18 cellular contexts compared by ENCODE assay signal in the genomic region with DNA sequence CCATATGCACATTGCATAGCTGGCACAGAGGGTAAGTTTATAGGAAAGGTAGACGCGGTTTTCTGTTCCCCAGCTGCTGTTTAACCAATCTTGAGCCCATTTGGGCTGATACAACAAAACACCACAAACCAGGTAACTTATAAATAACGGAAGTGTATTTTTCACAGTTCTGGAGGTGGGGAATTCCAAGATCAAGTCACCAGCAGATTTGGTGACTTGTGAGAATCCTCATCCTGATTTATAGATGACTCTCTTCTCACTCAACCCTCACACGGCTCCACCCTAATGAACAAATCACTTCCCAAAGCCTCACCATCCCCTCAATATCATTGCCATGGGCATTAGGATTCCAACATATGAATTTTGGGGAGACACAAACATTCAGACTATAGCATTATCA.
DNase-seq lines count a peak whose midpoint lies in the region; ATAC-seq and TF ChIP-seq lines count a peak whose summit lies in the region.
"Had no signal": no experiment of that assay in that cellular context is flagged by ENCODE, and none has a peak within 500 bp of the region (broad histone marks: within the 10 kb centered on the region; RNA-seq: fewer than 3 reads in every experiment).

No MANE protein-coding gene starts in this region.

- H3K4ac ChIP-seq in neuronal stem cell (ENCODE audit: low read length) = no peak overlapping the region

- CTCF ChIA-PET in PC-9 (lab: Charles Lee) = no interaction called here

- H2BK5ac ChIP-seq in neuronal stem cell (ENCODE audit: low read length) = no peak overlapping the region

- H3K4me3 ChIP-seq in PC-9 = no peak overlapping the region
- H3K4me3 ChIP-seq in neuronal stem cell (ENCODE audit: low read length in 2 of 2) = no peak overlapping the region
- H3K4me3 ChIP-seq in psoas muscle = no peak overlapping the region
- H3K4me3 ChIP-seq: BLaER1, GM23248 had no signal

- no peaks in the 10 kb centered on the region for H3K9me2 ChIP-seq in PC-9 (ENCODE audit: insufficient read depth)

- H2BK120ac ChIP-seq in neuronal stem cell (ENCODE audit: low read depth, low read length) = no peak overlapping the region

- H3K27ac ChIP-seq in PC-9 = peak overlapping the region; percentile 71; the same call in 1 of the 2 replicates
- H3K27ac ChIP-seq in foreskin keratinocyte = peak overlapping the region; percentile 15
- no peak overlapping the region for H3K27ac ChIP-seq in neuronal stem cell (replicated peaks; ENCODE audit: low read length)
- no peak overlapping the region for H3K27ac ChIP-seq in psoas muscle
- H3K27ac ChIP-seq: 22Rv1, BLaER1, C4-2B, GM23248 had no signal

- H3K4me1 ChIP-seq in PC-9 (replicated peaks; ENCODE audit: insufficient read depth) (peaks cover 13% of the 10 kb centered on the region), foreskin keratinocyte (peaks cover 4% of the 10 kb centered on the region), neuronal stem cell (ENCODE audit: control insufficient read depth in 2 of 2, insufficient read depth in 1 of 2, low read depth in 1 of 2, low read length in 2 of 2) (no peaks in the 10 kb centered on the region), psoas muscle (no peaks in the 10 kb centered on the region)
- H3K4me1 ChIP-seq: BLaER1, Caco-2 had no signal

- H3K36me3 ChIP-seq in PC-9 (ENCODE audit: low read depth) = no peaks in the 10 kb centered on the region
- no peaks in the 10 kb centered on the region for H3K36me3 ChIP-seq in neuronal stem cell (replicated peaks in 1 of 2; ENCODE audit: control insufficient read depth in 2 of 2, insufficient read depth in 2 of 2, low read length in 2 of 2)
- H3K36me3 ChIP-seq in psoas muscle (ENCODE audit: insufficient read depth in 1 of 2, low read depth in 1 of 2) = no peaks in the 10 kb centered on the region
- H3K36me3 ChIP-seq: BLaER1 had no signal

- WGBS in neuronal stem cell (ENCODE audit: extremely low coverage in 2 of 2, insufficient read length in 2 of 2, insufficient replicate concordance in 1 of 2), 2 donors = no CpG with 5 or more reads among the region's 4 CpGs
- 75 to 88% (median 87%) methylated on average over 4 of the region's 4 CpGs for WGBS in psoas muscle, 3 donors

- ATAC-seq in foreskin keratinocyte (peak; percentile 57), psoas muscle (no peak), GM18498 (IDR thresholded peaks at IDR 0.05; ENCODE audit: unreplicated experiment) (no peak)
- ATAC-seq: CD8-positive, alpha-beta T cell; HCT116 had no signal

- H3K9ac ChIP-seq in neuronal stem cell (ENCODE audit: low read depth, low read length, poor library complexity) = no peak overlapping the region
- H3K9ac ChIP-seq: BLaER1, GM23248 had no signal

- H3K14ac ChIP-seq in neuronal stem cell (ENCODE audit: low read length) = no peak overlapping the region

- POLR2A ChIA-PET in PC-9 (lab: Charles Lee; ENCODE audit: unreplicated experiment) = no interaction called here

- H3K23ac ChIP-seq in neuronal stem cell (ENCODE audit: low read depth, low read length, poor library complexity) = no peak overlapping the region

- no peak for TF ChIP-seq CTCF in PC-9 (conservative IDR thresholded peaks at IDR 0.05)
- no peak for TF ChIP-seq CTCF in foreskin keratinocyte (conservative IDR thresholded peaks at IDR 0.05)
- TF ChIP-seq CTCF in psoas muscle (IDR thresholded peaks at IDR 0.05) = no peak

- H2BK12ac ChIP-seq in neuronal stem cell (ENCODE audit: low read length) = no peak overlapping the region

- intact Hi-C loops in PC-9 (cut with micrococcal nuclease; ENCODE audit: unreplicated experiment) (loop anchor here (10.0 kb wide), 1 partner anchor 689 kb away; no protein-coding TSS in a partner anchor), psoas muscle (cut with DNase I) (no loop called here)

- H3K9me3 ChIP-seq in PC-9 (ENCODE audit: insufficient read depth, low read depth) (peaks cover 2% of the 10 kb centered on the region; the same call in 1 of the 2 replicates), neuronal stem cell (replicated peaks in 1 of 2; ENCODE audit: control insufficient read depth in 2 of 2, insufficient read depth in 1 of 2, low read depth in 1 of 2, low read length in 2 of 2) (no peaks in the 10 kb centered on the region), psoas muscle (no peaks in the 10 kb centered on the region)
- H3K9me3 ChIP-seq: BLaER1, Caco-2 had no signal

- H2AK5ac ChIP-seq in neuronal stem cell (ENCODE audit: low read depth, low read length) = no peak overlapping the region

- H2AFZ ChIP-seq in PC-9 (no peak overlapping the region; the same call in 1 of the 2 replicates), neuronal stem cell (ENCODE audit: low read length) (peak overlapping the region; percentile 24)
- H2AFZ ChIP-seq: GM23248 had no signal

- no peak overlapping the region for H3K18ac ChIP-seq in neuronal stem cell (ENCODE audit: low read length)

- H2BK15ac ChIP-seq in neuronal stem cell (ENCODE audit: low read length) = no peak overlapping the region

- H3K4me2 ChIP-seq in PC-9 = no peak overlapping the region
- H3K4me2 ChIP-seq in neuronal stem cell (ENCODE audit: insufficient read depth, low read length, poor library complexity, severe bottlenecking) = no peak overlapping the region
- H3K4me2 ChIP-seq: BLaER1 had no signal

- H3K27me3 ChIP-seq in PC-9 (ENCODE audit: insufficient read depth, low read depth) = no peaks in the 10 kb centered on the region
- no peaks in the 10 kb centered on the region for H3K27me3 ChIP-seq in foreskin keratinocyte
- H3K27me3 ChIP-seq in neuronal stem cell (ENCODE audit: control insufficient read depth in 3 of 3, insufficient read depth in 3 of 3, low read depth in 1 of 3, low read length in 3 of 3) = no peaks in the 10 kb centered on the region
- no peaks in the 10 kb centered on the region for H3K27me3 ChIP-seq in psoas muscle (ENCODE audit: insufficient read depth in 3 of 3, low read length in 2 of 3)
- H3K27me3 ChIP-seq: BLaER1 had no signal

- H4K8ac ChIP-seq in neuronal stem cell (ENCODE audit: low read depth, low read length) = no peak overlapping the region

- H3K79me2 ChIP-seq in PC-9 (ENCODE audit: low read depth) = no peaks in the 10 kb centered on the region

- no peak overlapping the region for H4K91ac ChIP-seq in neuronal stem cell (ENCODE audit: low read depth, low read length, poor library complexity)

- H3F3A ChIP-seq in PC-9 (ENCODE audit: insufficient read depth, low read depth) = no peaks in the 10 kb centered on the region

- H4K20me1 ChIP-seq in PC-9 (ENCODE audit: insufficient read depth) = no peaks in the 10 kb centered on the region
- H4K20me1 ChIP-seq: BLaER1 had no signal

- DNase-seq in Daoy (ENCODE audit: low read depth) (peak; percentile 7), PC-9 (no peak), foreskin keratinocyte (peak in 1 of 2 donors; percentile 2), neuronal stem cell (ENCODE audit: low spot score) (no peak), psoas muscle (no peak), HT-29 (ENCODE audit: low spot score) (no peak)
- DNase-seq: Caco-2; CD4-positive, CD25-positive, alpha-beta regulatory T cell; CD8-positive, alpha-beta T cell; DMS153; GF-D8; GM23248; H9 had no signal

- H3K79me1 ChIP-seq in neuronal stem cell (ENCODE audit: low read depth, low read length) = no peaks in the 10 kb centered on the region

- no TSS peak for BruUV-seq in PC-9 (replicated peaks; lab: Mats Ljungman, UMichigan)

Comparison
In these comparisons a context has a peak if more than half of its experiments do, and no peak if none do; other contexts are left out.
1. H3K27ac ChIP-seq: peak in PC-9 (single experiment) and foreskin keratinocyte (single experiment); none in neuronal stem cell (single experiment) and psoas muscle (single experiment).